ENCODE assay signal across 17 cellular contexts in genomic region chr1:15401391-15402055, GRCh38. TPM values are rescaled to one million over a fixed set of nuclear protein-coding genes. Genes with fewer than 3 reads are reported as not detected.
DNase-seq lines count a peak whose midpoint lies in the region; ATAC-seq and TF ChIP-seq lines count a peak whose summit lies in the region.
"Had no signal": no experiment of that assay in that cellular context is flagged by ENCODE, and none has a peak within 500 bp of the region (broad histone marks: within the 10 kb centered on the region; RNA-seq: fewer than 3 reads in every experiment).

No MANE protein-coding gene starts in this region.

- 74 to 79% methylated on average over 7 of the region's 7 CpGs for WGBS in esophagus squamous epithelium, 2 donors
- WGBS in prostate gland: 75% methylated on average over 7 of the region's 7 CpGs

- TF ChIP-seq CTCF in OCI-LY7 (conservative IDR thresholded peaks at IDR 0.05; ENCODE audit: low read length) (no peak), esophagus squamous epithelium (IDR thresholded peaks at IDR 0.05) (no peak), prostate gland (IDR thresholded peaks at IDR 0.05) (no peak), gastrocnemius medialis (IDR thresholded peaks at IDR 0.05 in 4 of 5, conservative IDR thresholded peaks at IDR 0.05 in 1 of 5) (no peak)

- H4K20me1 ChIP-seq in OCI-LY7 (ENCODE audit: insufficient read depth, low read length): no peaks in the 10 kb centered on the region

- H3K9me3 ChIP-seq in OCI-LY7 (ENCODE audit: low read length) (peaks cover 7% of the 10 kb centered on the region; the same call in 1 of the 2 replicates), esophagus squamous epithelium (peaks cover 0 to 11% (median 9%) of the 10 kb centered on the region in 3 donors), prostate gland (no peaks in the 10 kb centered on the region), gastrocnemius medialis (peaks cover 0 to 3% (median 0%) of the 10 kb centered on the region in 3 donors)
- H3K9me3 ChIP-seq: Caco-2 had no signal

- peaks cover 20% of the 10 kb centered on the region for H3K4me1 ChIP-seq in OCI-LY7 (ENCODE audit: insufficient read depth, low read length, poor library complexity, severe bottlenecking)
- H3K4me1 ChIP-seq in esophagus squamous epithelium: peaks cover 0 to 20% (median 5%) of the 10 kb centered on the region in 3 donors
- H3K4me1 ChIP-seq in prostate gland (replicated peaks): no peaks in the 10 kb centered on the region
- no peaks in the 10 kb centered on the region for H3K4me1 ChIP-seq in gastrocnemius medialis
- H3K4me1 ChIP-seq: Caco-2, HAP-1 had no signal

- no peaks in the 10 kb centered on the region for H3K79me2 ChIP-seq in OCI-LY7 (ENCODE audit: insufficient read depth, low read depth, low read length)

- no peak overlapping the region for H3K4me3 ChIP-seq in OCI-LY7 (ENCODE audit: low read depth, low read length, poor library complexity, severe bottlenecking)
- no peak overlapping the region for H3K4me3 ChIP-seq in esophagus squamous epithelium
- no peak overlapping the region for H3K4me3 ChIP-seq in prostate gland
- H3K4me3 ChIP-seq in gastrocnemius medialis: no peak overlapping the region
- H3K4me3 ChIP-seq: HAP-1 had no signal

- TF ChIP-seq POLR2A in esophagus squamous epithelium (IDR thresholded peaks at IDR 0.05) (no peak), prostate gland (IDR thresholded peaks at IDR 0.05) (no peak), gastrocnemius medialis (IDR thresholded peaks at IDR 0.05) (no peak)

- DNase-seq in DMS79 treated with DMSO at 0.1 percent for 48 hours (lab: John Stamatoyannopoulos, UW) (peak; percentile 58), DMS79 (lab: John Stamatoyannopoulos, UW) (no peak), OCI-LY7 (ENCODE audit: low spot score) (peak; percentile 44), esophagus squamous epithelium (lab: John Stamatoyannopoulos, UW) (no peak), prostate gland (ENCODE audit: low spot score) (no peak), gastrocnemius medialis (no peak)
- no peak for DNase-seq in stimulated activated CD4-positive, alpha-beta T cell treated with anti-CD3 and anti-CD28 coated beads, Interleukin-4, amount 100 ng/mL, for 1 hour
- DNase-seq in activated CD4-positive, alpha-beta T cell treated with anti-CD3 and anti-CD28 coated beads for 1 hour: no peak
- DNase-seq: 8988T; Caco-2; CD4-positive, alpha-beta T cell; IMR-90; NCI-H1092; NCI-H446; RPMI8226 had no signal

- intact Hi-C loops in OCI-LY7 (cut with micrococcal nuclease; ENCODE audit: unreplicated experiment) (no loop called here), esophagus squamous epithelium (cut with DNase I) (no loop called here), prostate gland (cut with DNase I) (no loop called here), gastrocnemius medialis (cut with DNase I; ENCODE audit: low total_unique reads) (no loop called here)

- peak overlapping the region; percentile 52; the same call in 1 of the 2 replicates for H2AFZ ChIP-seq in OCI-LY7 (ENCODE audit: low read length)

- no TSS peak for BruUV-seq in OCI-LY7 (replicated peaks; lab: Mats Ljungman, UMichigan)

- peak overlapping the region; percentile 34 for H3K4me2 ChIP-seq in OCI-LY7 (ENCODE audit: low read length)

- CTCF ChIA-PET in OCI-LY7 (lab: Charles Lee; ENCODE audit: unreplicated experiment): no interaction called here

- POLR2A ChIA-PET in OCI-LY7 (lab: Charles Lee): interaction anchor here (0.6 kb wide), 1 partner anchor 92 kb away, joined by 4 read pairs; no protein-coding TSS in a partner anchor

- no peaks in the 10 kb centered on the region for H3K36me3 ChIP-seq in OCI-LY7 (ENCODE audit: insufficient read depth, low read length)
- H3K36me3 ChIP-seq in esophagus squamous epithelium: no peaks in the 10 kb centered on the region
- H3K36me3 ChIP-seq in prostate gland: no peaks in the 10 kb centered on the region
- H3K36me3 ChIP-seq in gastrocnemius medialis: no peaks in the 10 kb centered on the region
- H3K36me3 ChIP-seq: HAP-1 had no signal

- no peaks in the 10 kb centered on the region for H3K27me3 ChIP-seq in esophagus squamous epithelium
- H3K27me3 ChIP-seq in prostate gland (replicated peaks; ENCODE audit: insufficient read depth): no peaks in the 10 kb centered on the region
- no peaks in the 10 kb centered on the region for H3K27me3 ChIP-seq in gastrocnemius medialis

- H3K27ac ChIP-seq in OCI-LY7 (ENCODE audit: low read depth, low read length, poor library complexity, severe bottlenecking): no peak overlapping the region
- peak overlapping the region; percentile 5 to 72 (median 56) for H3K27ac ChIP-seq in esophagus squamous epithelium
- peak overlapping the region; percentile 1 to 25 for H3K27ac ChIP-seq in prostate gland
- no peak overlapping the region for H3K27ac ChIP-seq in gastrocnemius medialis

- in situ Hi-C loops in gastrocnemius medialis (cut with MboI; ENCODE audit: low sequenced_read_pairs in 4 of 4): no loop called here

- ATAC-seq in gastrocnemius medialis: no peak

- no peaks in the 10 kb centered on the region for H3K9me2 ChIP-seq in OCI-LY7 (ENCODE audit: insufficient read depth, low read length)

RNA-seq across cellular contexts. Expression of gene EFHD2, which starts 8.2 kb away (rescaled TPM):
- total RNA-seq in OCI-LY7 (2014; rRNA removed; shearing (Covaris generic)): 25.4 and 27.3 TPM in 2 replicates
- total RNA-seq in OCI-LY7 (2022) (38.3 and 42.0 TPM in 2 replicates), esophagus squamous epithelium (10 to 100 TPM; 47.5 to 79.5 (median 61.0) TPM), prostate gland (100 to 1,000 TPM in 1 of 2 donors, 10 to 100 TPM in 1; 69.9 to 281 TPM), gastrocnemius medialis (1 to 10 TPM; 2.9 to 8.1 (median 5.3) TPM)

RNA-seq across cellular contexts. Expression of gene CTRC, which starts 36.7 kb away (rescaled TPM):
- total RNA-seq in OCI-LY7 (2014; rRNA removed; shearing (Covaris generic)): not detected in 2 replicates
- total RNA-seq in OCI-LY7 (2022) (not detected in 2 replicates), esophagus squamous epithelium (not detected), prostate gland (not detected), gastrocnemius medialis (10 to 100 TPM in 1 of 4 donors, not detected in 3; 67.3 TPM)
- total RNA-seq: Caco-2, IMR-90 had no signal

RNA-seq across cellular contexts. Expression of gene CELA2A, which starts 55.0 kb away (rescaled TPM):
- not detected in 2 replicates for total RNA-seq in OCI-LY7 (2014; rRNA removed; shearing (Covaris generic))
- total RNA-seq in OCI-LY7 (2022) (not detected in 2 replicates), esophagus squamous epithelium (not detected), prostate gland (1 to 10 TPM in 1 of 2 donors, not detected in 1; 5.4 TPM), gastrocnemius medialis (not detected)
- total RNA-seq: Caco-2; CD4-positive, alpha-beta T cell; IMR-90; M059J had no signal

Comparison
In these comparisons a context has a peak if more than half of its experiments do, and no peak if none do; other contexts are left out.
1. DNase-seq: peak in DMS79 treated with DMSO at 0.1 percent for 48 hours (single experiment) and OCI-LY7 (single experiment); none in DMS79 (single experiment), esophagus squamous epithelium (single experiment), prostate gland (single experiment), stimulated activated CD4-positive, alpha-beta T cell treated with anti-CD3 and anti-CD28 coated beads, Interleukin-4, amount 100 ng/mL, for 1 hour (single experiment), gastrocnemius medialis (0 of 2) and activated CD4-positive, alpha-beta T cell treated with anti-CD3 and anti-CD28 coated beads for 1 hour (single experiment).
2. H3K27ac ChIP-seq: peak in esophagus squamous epithelium (4 of 4) and prostate gland (2 of 2); none in OCI-LY7 (single experiment) and gastrocnemius medialis (0 of 4).